ENCODE assay signal across 18 cellular contexts in the genomic region with DNA sequence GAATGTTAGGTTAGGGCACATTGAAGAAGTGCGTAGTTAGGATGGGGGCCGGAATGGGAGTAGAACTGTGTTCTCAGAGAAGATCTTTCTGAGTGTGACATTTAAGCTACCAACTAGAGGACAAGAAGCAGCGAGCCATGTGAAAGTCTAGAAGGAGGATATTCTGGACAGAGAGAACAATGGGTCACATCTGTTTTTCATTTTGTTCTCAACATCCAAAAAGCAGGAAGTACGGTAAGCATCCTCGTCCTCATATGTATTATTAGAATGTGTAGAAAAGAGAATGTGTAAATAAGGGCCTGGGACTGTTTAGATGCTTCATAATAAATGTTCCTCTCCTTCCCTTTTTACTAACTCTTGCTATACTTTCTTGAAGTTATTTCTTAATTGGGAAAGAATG. TPM values are rescaled to one million over a fixed set of nuclear protein-coding genes. Genes with fewer than 3 reads are reported as not detected.
DNase-seq lines count a peak whose midpoint lies in the region; ATAC-seq and TF ChIP-seq lines count a peak whose summit lies in the region.
"Had no signal": no experiment of that assay in that cellular context is flagged by ENCODE, and none has a peak within 500 bp of the region (broad histone marks: within the 10 kb centered on the region; RNA-seq: fewer than 3 reads in every experiment).

No MANE protein-coding gene starts in this region.

- POLR2A ChIA-PET in HCT116 (lab: Charles Lee): no interaction called here

- no peaks in the 10 kb centered on the region for H3K79me2 ChIP-seq in HCT116 (ENCODE audit: insufficient read depth, low read length)

- no peaks in the 10 kb centered on the region for H3K9me3 ChIP-seq in HCT116 (ENCODE audit: control insufficient read depth in 1 of 2, insufficient read depth in 1 of 2, low read depth in 1 of 2, low read length in 2 of 2)

- H3K4me3 ChIP-seq in HCT116 (replicated peaks in 1 of 2; ENCODE audit: low read depth in 1 of 2, low read length in 2 of 2) (no peak overlapping the region), astrocyte of the spinal cord (ENCODE audit: low read depth, low read length) (no peak overlapping the region)
- H3K4me3 ChIP-seq: BLaER1 treated with 17β-estradiol and CSF1 and Interleukin-3, amounts not matched to agents 10 nM and 100 nM had no signal

- no peak for DNase-seq in HCT116 (ENCODE audit: low read depth, low spot score)
- DNase-seq in astrocyte of the spinal cord (ENCODE audit: low read depth, low spot score): peak; percentile 4
- peak; percentile 28 for DNase-seq in fibroblast of peridontal ligament (ENCODE audit: extremely low read depth)
- no peak for DNase-seq in CD1c-positive myeloid dendritic cell (ENCODE audit: extremely low spot score)
- DNase-seq in HuH-7.5 (ENCODE audit: low spot score): no peak
- no peak for DNase-seq in SKM-1 (lab: John Stamatoyannopoulos, UW; ENCODE audit: unreplicated experiment)
- no peak for DNase-seq in activated naive CD4-positive, alpha-beta T cell treated with anti-CD3 and anti-CD28 coated beads, Interleukin-2, amount 10 ng/mL, durations not matched to agents 7 days and 5 days
- DNase-seq: CD8-positive, alpha-beta T cell; DND-41; Kasumi-1; NCI-H1694 treated with DMSO at 0.1 percent for 48 hours; NCI-H446 treated with DMSO at 0.1 percent for 48 hours; NCI-H526 treated with DMSO at 0.1 percent for 48 hours; PC-3; RPMI8226; SHP77 had no signal

- H3K27me3 Mint-ChIP-seq in nephron (ENCODE audit: low read depth): peaks cover 4% of the 10 kb centered on the region
- H3K27me3 Mint-ChIP-seq in activated naive CD4-positive, alpha-beta T cell treated with anti-CD3 and anti-CD28 coated beads, Interleukin-2, amount 10 ng/mL, durations not matched to agents 7 days and 5 days: peaks cover 47% of the 10 kb centered on the region

- H3K4me2 ChIP-seq in HCT116 (ENCODE audit: low read length): no peak overlapping the region
- H3K4me2 ChIP-seq: BLaER1 treated with 17β-estradiol and CSF1 and Interleukin-3, amounts not matched to agents 10 nM and 100 nM had no signal

- TF ChIP-seq RAD21 in HCT116 (IDR thresholded peaks at IDR 0.05; ENCODE audit: low read depth): no peak

- H3K4me1 ChIP-seq in HCT116 (ENCODE audit: control insufficient read depth in 1 of 2, insufficient read depth in 2 of 2, low read length in 2 of 2): no peaks in the 10 kb centered on the region
- H3K4me1 ChIP-seq: BLaER1 treated with 17β-estradiol and CSF1 and Interleukin-3, amounts not matched to agents 10 nM and 100 nM had no signal

- H3K27ac Mint-ChIP-seq in nephron: peak overlapping the region; percentile 2 to 10 (median 6)
- H3K27ac Mint-ChIP-seq in activated naive CD4-positive, alpha-beta T cell treated with anti-CD3 and anti-CD28 coated beads, Interleukin-2, amount 10 ng/mL, durations not matched to agents 7 days and 5 days: no peak overlapping the region
- H3K27ac Mint-ChIP-seq: CD8-positive, alpha-beta T cell had no signal

- no TSS peak for BruUV-seq in HCT116 (replicated peaks; lab: Mats Ljungman, UMichigan)

- peak overlapping the region; percentile 52 for H2AFZ ChIP-seq in HCT116 (ENCODE audit: low read depth, low read length, poor library complexity, severe bottlenecking)

- H4K20me1 ChIP-seq in HCT116 (ENCODE audit: insufficient read depth): no peaks in the 10 kb centered on the region
- H4K20me1 ChIP-seq: BLaER1 treated with 17β-estradiol and CSF1 and Interleukin-3, amounts not matched to agents 10 nM and 100 nM had no signal

- no peaks in the 10 kb centered on the region for H3K4me1 Mint-ChIP-seq in nephron
- H3K4me1 Mint-ChIP-seq in activated naive CD4-positive, alpha-beta T cell treated with anti-CD3 and anti-CD28 coated beads, Interleukin-2, amount 10 ng/mL, durations not matched to agents 7 days and 5 days: peaks cover 11% of the 10 kb centered on the region

- no peaks in the 10 kb centered on the region for H3K36me3 Mint-ChIP-seq in nephron (ENCODE audit: low read depth)
- H3K36me3 Mint-ChIP-seq in activated naive CD4-positive, alpha-beta T cell treated with anti-CD3 and anti-CD28 coated beads, Interleukin-2, amount 10 ng/mL, durations not matched to agents 7 days and 5 days: no peaks in the 10 kb centered on the region
- H3K36me3 Mint-ChIP-seq: CD8-positive, alpha-beta T cell had no signal

- in situ Hi-C loops in astrocyte of the spinal cord (cut with HindIII; ENCODE audit: low sequenced_read_pairs): no loop called here

- H3K27me3 ChIP-seq in HCT116 (ENCODE audit: insufficient read depth, low read length): no peaks in the 10 kb centered on the region
- H3K27me3 ChIP-seq: BLaER1 treated with 17β-estradiol and CSF1 and Interleukin-3, amounts not matched to agents 10 nM and 100 nM had no signal

- no peaks in the 10 kb centered on the region for H3K9me2 ChIP-seq in HCT116 (ENCODE audit: insufficient read depth)

- CTCF ChIA-PET in HCT116 (lab: Charles Lee): no interaction called here
- CTCF ChIA-PET in activated naive CD4-positive, alpha-beta T cell treated with anti-CD3 and anti-CD28 coated beads, Interleukin-2, amount 10 ng/mL, durations not matched to agents 7 days and 5 days (lab: Charles Lee): no interaction called here

- TF ChIP-seq POLR2A in HCT116 (IDR thresholded peaks at IDR 0.05; ENCODE audit: borderline replicate concordance, extremely low read depth, insufficient read depth, insufficient read length): no peak

- H3K9me3 Mint-ChIP-seq in nephron: peaks cover 13% of the 10 kb centered on the region
- no peaks in the 10 kb centered on the region for H3K9me3 Mint-ChIP-seq in activated naive CD4-positive, alpha-beta T cell treated with anti-CD3 and anti-CD28 coated beads, Interleukin-2, amount 10 ng/mL, durations not matched to agents 7 days and 5 days
- H3K9me3 Mint-ChIP-seq: CD8-positive, alpha-beta T cell had no signal

- no peak overlapping the region for H3K9ac ChIP-seq in HCT116 (ENCODE audit: low read length)
- H3K9ac ChIP-seq: BLaER1 treated with 17β-estradiol and CSF1 and Interleukin-3, amounts not matched to agents 10 nM and 100 nM had no signal

- RAD21 ChIA-PET in HCT116 (lab: Charles Lee; ENCODE audit: low non-redundant PET in 1 of 2, low total read pairs in 2 of 2, uncharacterized antibody in 2 of 2, unreplicated experiment in 2 of 2): no interaction called here

- no peak for ATAC-seq in HCT116
- ATAC-seq: CD8-positive, alpha-beta T cell; PC-3 had no signal

- H3K36me3 ChIP-seq in HCT116 (ENCODE audit: control insufficient read depth in 1 of 2, insufficient read depth in 2 of 2, low read length in 2 of 2): no peaks in the 10 kb centered on the region
- H3K36me3 ChIP-seq: BLaER1 treated with 17β-estradiol and CSF1 and Interleukin-3, amounts not matched to agents 10 nM and 100 nM had no signal

- no peak overlapping the region for H3K4me3 Mint-ChIP-seq in nephron
- H3K4me3 Mint-ChIP-seq in activated naive CD4-positive, alpha-beta T cell treated with anti-CD3 and anti-CD28 coated beads, Interleukin-2, amount 10 ng/mL, durations not matched to agents 7 days and 5 days: no peak overlapping the region
- H3K4me3 Mint-ChIP-seq: CD8-positive, alpha-beta T cell had no signal

- TF ChIP-seq CTCF in HCT116 (IDR thresholded peaks at IDR 0.05 in 2 of 3, conservative IDR thresholded peaks at IDR 0.05 in 1 of 3; ENCODE audit: borderline replicate concordance in 1 of 3, insufficient read depth in 1 of 3, low read depth in 2 of 3, low read length in 2 of 3) (no peak), astrocyte of the spinal cord (IDR thresholded peaks at IDR 0.05; ENCODE audit: low read depth, low read length) (no peak), nephron (IDR thresholded peaks at IDR 0.05; ENCODE audit: unreplicated experiment in 3 of 3) (no peak)

- H3K27ac ChIP-seq in HCT116 (ENCODE audit: low read depth, low read length): no peak overlapping the region
- H3K27ac ChIP-seq: BLaER1 treated with 17β-estradiol and CSF1 and Interleukin-3, amounts not matched to agents 10 nM and 100 nM had no signal

- intact Hi-C loops in HCT116 (cut with micrococcal nuclease): loop anchor here (5.0 kb wide), 1 partner anchor 235 kb away; no protein-coding TSS in a partner anchor

TF ChIP-seq in HCT116, 20 proteins besides CTCF, POLR2A, EP300 and RAD21:
- TF ChIP-seq REST (IDR thresholded peaks at IDR 0.05; ENCODE audit: low read depth): no peak
- TF ChIP-seq ZNF274 (IDR thresholded peaks at IDR 0.05; ENCODE audit: low read depth, low read length): no peak
- no peak for TF ChIP-seq POLR2AphosphoS5 (IDR thresholded peaks at IDR 0.05; ENCODE audit: low read depth, low read length)
- no peak for TF ChIP-seq JUND (IDR thresholded peaks at IDR 0.05)
- TF ChIP-seq FOSL1 (IDR thresholded peaks at IDR 0.05; ENCODE audit: low read depth): no peak
- TF ChIP-seq ELF1 (IDR thresholded peaks at IDR 0.05; ENCODE audit: borderline replicate concordance, low read depth): no peak
- no peak for TF ChIP-seq CBX3 (IDR thresholded peaks at IDR 0.05; ENCODE audit: low read depth)
- TF ChIP-seq TCF7L2 (IDR thresholded peaks at IDR 0.05; ENCODE audit: borderline replicate concordance, extremely low read depth, insufficient read depth, insufficient read length): no peak
- TF ChIP-seq EGR1 (IDR thresholded peaks at IDR 0.05; ENCODE audit: low read depth): no peak
- TF ChIP-seq EZH2 (IDR thresholded peaks at IDR 0.05): no peak
- no peak for TF ChIP-seq SP1 (IDR thresholded peaks at IDR 0.05; ENCODE audit: low read depth)

RNA-seq across cellular contexts. Expression of gene PARP4, which starts 44.5 kb away (rescaled TPM):
- total RNA-seq in HCT116 (2021; ENCODE audit: unreplicated experiment): 76.0 TPM
- 39.2 and 53.2 TPM in 2 replicates for polyA plus RNA-seq in HCT116 (2012)

Comparison
In these comparisons a context has a peak if more than half of its experiments do, and no peak if none do; other contexts are left out.
1. DNase-seq: peak in astrocyte of the spinal cord (single experiment) and fibroblast of peridontal ligament (single experiment); none in HCT116 (single experiment), CD1c-positive myeloid dendritic cell (single experiment), HuH-7.5 (single experiment), SKM-1 (single experiment) and activated naive CD4-positive, alpha-beta T cell treated with anti-CD3 and anti-CD28 coated beads, Interleukin-2, amount 10 ng/mL, durations not matched to agents 7 days and 5 days (single experiment).